ENCODE assay signal across 10 cellular contexts in the genomic region with DNA sequence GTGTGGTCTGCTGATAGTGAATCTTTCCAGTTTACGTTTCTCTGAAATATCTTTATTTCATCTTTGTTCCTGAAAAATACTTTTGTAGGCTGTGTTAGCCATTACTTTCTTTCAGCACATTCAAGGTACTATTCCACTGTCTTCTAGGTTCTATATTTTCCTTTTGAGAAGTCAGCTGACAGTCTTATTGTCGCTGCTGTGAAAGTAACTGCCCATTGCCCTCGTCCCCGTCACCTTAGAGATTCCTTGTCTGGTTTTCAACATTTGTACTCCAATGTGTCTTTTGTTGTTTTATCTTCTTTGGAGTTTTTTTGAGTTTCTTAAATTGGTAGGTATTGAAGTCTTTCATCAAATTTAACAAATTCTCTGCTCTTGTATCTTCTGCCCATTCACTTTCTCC. TPM values are rescaled to one million over a fixed set of nuclear protein-coding genes. Genes with fewer than 3 reads are reported as not detected.
"Had no signal": no experiment of that assay in that cellular context is flagged by ENCODE, and none has a peak within 500 bp of the region (broad histone marks: within the 10 kb centered on the region; RNA-seq: fewer than 3 reads in every experiment).

No MANE protein-coding gene starts in this region.

- H3K4me1 ChIP-seq: HAP-1 had no signal

- H3K9me3 ChIP-seq: HAP-1 had no signal

- ATAC-seq: HCT116 had no signal

- H3K27ac Mint-ChIP-seq: IgD-negative memory B cell had no signal

- H3K9ac ChIP-seq: GM23248 had no signal

- H3K36me3 ChIP-seq: HAP-1 had no signal

- H2AFZ ChIP-seq: GM23248 had no signal

- H3K27ac ChIP-seq: GM23248 had no signal

- H3K4me3 ChIP-seq: GM23248, HAP-1 had no signal

- FAIRE-seq: HTR-8/SVneo had no signal

- H3K4me3 Mint-ChIP-seq: IgD-negative memory B cell had no signal

- H3K36me3 Mint-ChIP-seq: IgD-negative memory B cell had no signal

- DNase-seq: GM23248, GOT3, H7, KBM-7 had no signal

RNA-seq across cellular contexts. Expression of gene FAM3B, which starts 25.4 kb away (rescaled TPM):
- total RNA-seq: GM23248, H4, HT-29 had no signal
- polyA plus RNA-seq: GM23248, IgD-negative memory B cell had no signal
